ENCODE assay signal across 19 cellular contexts in the genomic region with DNA sequence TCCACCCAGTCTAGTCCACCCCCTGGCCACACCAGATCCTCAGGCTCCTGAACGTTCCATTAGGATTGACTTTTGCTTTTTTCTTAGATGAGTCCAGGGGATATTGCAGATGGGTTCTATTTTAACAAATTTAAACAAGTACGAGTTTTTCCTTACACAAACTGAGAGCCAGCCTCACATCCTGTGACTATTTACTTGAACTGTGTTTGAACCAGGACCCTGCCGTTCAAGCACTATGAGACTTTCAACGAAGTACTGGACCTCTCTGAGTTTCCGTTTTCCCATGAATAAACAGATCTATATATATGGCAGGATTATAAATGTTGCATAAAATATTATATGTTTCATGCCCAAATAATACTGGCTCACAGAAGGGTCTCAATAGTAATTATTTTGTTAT. TPM values are rescaled to one million over a fixed set of nuclear protein-coding genes. Genes with fewer than 3 reads are reported as not detected.
DNase-seq lines count a peak whose midpoint lies in the region; ATAC-seq, FAIRE-seq and TF ChIP-seq lines count a peak whose summit lies in the region.
"Had no signal": no experiment of that assay in that cellular context is flagged by ENCODE, and none has a peak within 500 bp of the region (broad histone marks: within the 10 kb centered on the region; RNA-seq: fewer than 3 reads in every experiment).

No MANE protein-coding gene starts in this region.

- peaks cover 28% of the 10 kb centered on the region for H3K4me1 Mint-ChIP-seq in CD8-positive, alpha-beta T cell (ENCODE audit: low read depth)
- H3K4me1 Mint-ChIP-seq in WTC11 (peaks cover 40% of the 10 kb centered on the region), progenitor cell of endocrine pancreas (ENCODE audit: low read depth) (peaks cover 54% of the 10 kb centered on the region)

- no peak for ATAC-seq in CD8-positive, alpha-beta T cell
- ATAC-seq in WTC11 (no peak), GM18873 (IDR thresholded peaks at IDR 0.05; ENCODE audit: low FRiP score, unreplicated experiment) (no peak), SK-N-SH treated with all-trans-retinoic acid at 6 μM for 48 hours (no peak)

- H3K4me3 Mint-ChIP-seq in CD8-positive, alpha-beta T cell, result peak overlapping the region; percentile 73
- H3K4me3 Mint-ChIP-seq in WTC11, result peak overlapping the region; percentile 57
- H3K4me3 Mint-ChIP-seq in progenitor cell of endocrine pancreas (ENCODE audit: low read depth), result peak overlapping the region; percentile 56

- no peak overlapping the region for H3K27ac ChIP-seq in CD8-positive, alpha-beta T cell (ENCODE audit: low read depth, low read length)
- peak overlapping the region; percentile 94 to 98 (median 96) for H3K27ac ChIP-seq in esophagus muscularis mucosa (replicated peaks in 1 of 4)
- H3K27ac ChIP-seq: parathyroid adenoma had no signal

- FAIRE-seq in H54 (lab: Jason Lieb, UNC), result no peak
- FAIRE-seq: H1 had no signal

- no peak for TF ChIP-seq EP300 in esophagus muscularis mucosa (IDR thresholded peaks at IDR 0.05)

- H3K36me3 ChIP-seq in CD8-positive, alpha-beta T cell (ENCODE audit: insufficient read depth, low read length), result no peaks in the 10 kb centered on the region
- no peaks in the 10 kb centered on the region for H3K36me3 ChIP-seq in esophagus muscularis mucosa

- DNase-seq in CD8-positive, alpha-beta T cell, result no peak
- DNase-seq in WTC11 (ENCODE audit: low spot score) (no peak), esophagus muscularis mucosa (ENCODE audit: extremely low spot score) (no peak), progenitor cell of endocrine pancreas (ENCODE audit: low spot score, unreplicated experiment) (no peak), H54 (ENCODE audit: insufficient read length, low spot score) (no peak)
- no peak for DNase-seq in activated CD8-positive, alpha-beta memory T cell treated with anti-CD3 and anti-CD28 coated beads for 24 hours
- DNase-seq: activated CD4-positive, CD25-positive, alpha-beta regulatory T cell; activated naive CD4-positive, alpha-beta T cell treated with Interleukin-2 at 50 U/mL for 16 hours; COR-L47; effector memory CD4-positive, alpha-beta T cell; NCI-H1694; NCI-H446; stimulated activated naive CD4-positive, alpha-beta T cell had no signal

- CTCF ChIA-PET in CD8-positive, alpha-beta T cell (lab: Charles Lee), result no interaction called here
- CTCF ChIA-PET in WTC11 (lab: Charles Lee), result interaction anchor here (1.3 kb wide), 1 partner anchor 9 kb away, joined by 3 read pairs; no protein-coding TSS in a partner anchor

- POLR2A ChIA-PET in CD8-positive, alpha-beta T cell (lab: Charles Lee), result no interaction called here
- POLR2A ChIA-PET in WTC11 (lab: Charles Lee), result no interaction called here

- H3K4me3 ChIP-seq in CD8-positive, alpha-beta T cell (ENCODE audit: low read depth, low read length), result no peak overlapping the region
- H3K4me3 ChIP-seq in esophagus muscularis mucosa, result no peak overlapping the region

- H3K27ac Mint-ChIP-seq in CD8-positive, alpha-beta T cell, result no peak overlapping the region
- H3K27ac Mint-ChIP-seq in WTC11 (no peak overlapping the region), progenitor cell of endocrine pancreas (peak overlapping the region; percentile 78)

- no peaks in the 10 kb centered on the region for H3K9me3 Mint-ChIP-seq in CD8-positive, alpha-beta T cell
- H3K9me3 Mint-ChIP-seq in WTC11 (peaks cover 7% of the 10 kb centered on the region), progenitor cell of endocrine pancreas (ENCODE audit: low read depth) (peaks cover 14% of the 10 kb centered on the region)

- intact Hi-C loops in CD8-positive, alpha-beta T cell (cut with DNase I, micrococcal nuclease), result loop anchor here (5.0 to 10.0 kb wide), 2 partner anchors 65 to 182 kb away; partner anchors contain the start of gene WASF1 (in 1 of the 2)
- intact Hi-C loops in esophagus muscularis mucosa (cut with DNase I), result no loop called here

- H3K9me3 ChIP-seq in CD8-positive, alpha-beta T cell (ENCODE audit: low read length), result no peaks in the 10 kb centered on the region
- no peaks in the 10 kb centered on the region for H3K9me3 ChIP-seq in esophagus muscularis mucosa

- H3K27me3 ChIP-seq in CD8-positive, alpha-beta T cell (ENCODE audit: insufficient read depth, low read length), result no peaks in the 10 kb centered on the region
- peaks cover 0 to 3% (median 0%) of the 10 kb centered on the region in 4 donors for H3K27me3 ChIP-seq in esophagus muscularis mucosa

- peaks cover 26% of the 10 kb centered on the region for H3K4me1 ChIP-seq in CD8-positive, alpha-beta T cell (ENCODE audit: insufficient read depth, low read length)
- H3K4me1 ChIP-seq in esophagus muscularis mucosa, result peaks cover 13 to 70% (median 66%) of the 10 kb centered on the region in 4 donors
- H3K4me1 ChIP-seq: parathyroid adenoma had no signal

- H3K36me3 Mint-ChIP-seq in CD8-positive, alpha-beta T cell, result peaks cover 2% of the 10 kb centered on the region
- H3K36me3 Mint-ChIP-seq in WTC11 (no peaks in the 10 kb centered on the region), progenitor cell of endocrine pancreas (ENCODE audit: insufficient read depth) (peaks cover 1% of the 10 kb centered on the region)

- 41% methylated on average over 5 of the region's 5 CpGs for WGBS in esophagus muscularis mucosa

- TF ChIP-seq CTCF in CD8-positive, alpha-beta T cell (IDR thresholded peaks at IDR 0.05), result no peak
- no peak for TF ChIP-seq CTCF in WTC11 (IDR thresholded peaks at IDR 0.05)
- no peak for TF ChIP-seq CTCF in esophagus muscularis mucosa (IDR thresholded peaks at IDR 0.05)
- TF ChIP-seq CTCF in progenitor cell of endocrine pancreas (IDR thresholded peaks at IDR 0.05; ENCODE audit: unreplicated experiment), result no peak

- H3K27me3 Mint-ChIP-seq in CD8-positive, alpha-beta T cell (ENCODE audit: low read depth), result peaks cover 28% of the 10 kb centered on the region
- H3K27me3 Mint-ChIP-seq in WTC11 (ENCODE audit: low read depth) (peaks cover 37% of the 10 kb centered on the region), progenitor cell of endocrine pancreas (no peaks in the 10 kb centered on the region)

- TF ChIP-seq POLR2A in esophagus muscularis mucosa (IDR thresholded peaks at IDR 0.05; ENCODE audit: low read depth) (no peak), H54 (IDR thresholded peaks at IDR 0.05; ENCODE audit: low read depth, low read length) (no peak)

TF ChIP-seq in WTC11, 78 proteins besides CTCF, POLR2A, EP300 and RAD21:
- TF ChIP-seq, protein P1, sequence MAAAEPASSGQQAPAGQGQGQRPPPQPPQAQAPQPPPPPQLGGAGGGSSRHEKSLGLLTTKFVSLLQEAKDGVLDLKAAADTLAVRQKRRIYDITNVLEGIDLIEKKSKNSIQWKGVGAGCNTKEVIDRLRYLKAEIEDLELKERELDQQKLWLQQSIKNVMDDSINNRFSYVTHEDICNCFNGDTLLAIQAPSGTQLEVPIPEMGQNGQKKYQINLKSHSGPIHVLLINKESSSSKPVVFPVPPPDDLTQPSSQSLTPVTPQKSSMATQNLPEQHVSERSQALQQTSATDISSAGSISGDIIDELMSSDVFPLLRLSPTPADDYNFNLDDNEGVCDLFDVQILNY (CRISPR knock-in tag; IDR thresholded peaks at IDR 0.05), result no peak
- TF ChIP-seq ZNF317 (CRISPR knock-in tag; IDR thresholded peaks at IDR 0.05; ENCODE audit: borderline replicate concordance, low read depth) (no peak), GTF2I (CRISPR knock-in tag; conservative IDR thresholded peaks at IDR 0.05) (no peak), FOXJ3 (CRISPR knock-in tag; IDR thresholded peaks at IDR 0.05; ENCODE audit: borderline replicate concordance) (no peak), NFATC4 (CRISPR knock-in tag; IDR thresholded peaks at IDR 0.05) (no peak), GRHL2 (CRISPR knock-in tag; IDR thresholded peaks at IDR 0.05; ENCODE audit: insufficient replicate concordance, severe bottlenecking) (no peak)
- TF ChIP-seq, protein P2, sequence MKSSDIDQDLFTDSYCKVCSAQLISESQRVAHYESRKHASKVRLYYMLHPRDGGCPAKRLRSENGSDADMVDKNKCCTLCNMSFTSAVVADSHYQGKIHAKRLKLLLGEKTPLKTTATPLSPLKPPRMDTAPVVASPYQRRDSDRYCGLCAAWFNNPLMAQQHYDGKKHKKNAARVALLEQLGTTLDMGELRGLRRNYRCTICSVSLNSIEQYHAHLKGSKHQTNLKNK (CRISPR knock-in tag; IDR thresholded peaks at IDR 0.05), result no peak

TF ChIP-seq in SK-N-SH treated with all-trans-retinoic acid at 6 μM for 48 hours, 23 proteins besides CTCF, POLR2A, EP300 and RAD21 (continues in another document):
- TF ChIP-seq POU6F1 (CRISPR knock-in tag; IDR thresholded peaks at IDR 0.05; ENCODE audit: borderline replicate concordance, low read depth), result no peak
- TF ChIP-seq TOX (CRISPR knock-in tag; IDR thresholded peaks at IDR 0.05; ENCODE audit: borderline replicate concordance), result no peak
- TF ChIP-seq ESRRG (CRISPR knock-in tag; IDR thresholded peaks at IDR 0.05), result no peak
- TF ChIP-seq SNAI2 (CRISPR knock-in tag; IDR thresholded peaks at IDR 0.05), result no peak
- no peak for TF ChIP-seq ZNF70 (CRISPR knock-in tag; IDR thresholded peaks at IDR 0.05)

RNA-seq across cellular contexts. Expression of gene METTL24, which starts 1.4 kb away (rescaled TPM):
- total RNA-seq in CD8-positive, alpha-beta T cell, result under 1 TPM in 1 of 2 experiments, not detected in 1; 0.33 TPM
- total RNA-seq in WTC11 (2021), result 0.21 to 0.44 TPM (median 0.31 TPM) in 3 replicates
- total RNA-seq in esophagus muscularis mucosa, result 10 to 100 TPM; 16.9 to 32.8 (median 23.5) TPM
- 10.0 and 14.8 TPM in 2 replicates for total RNA-seq in progenitor cell of endocrine pancreas
- total RNA-seq: HT1080; T-helper 1 cell treated with Interleukin-12 subunit alpha and Interleukin-12 subunit beta and Interleukin-4 antibody, amounts not matched to agents 30 ng/mL and 1 ng/mL, for 36 hours had no signal

RNA-seq across cellular contexts. Expression of gene DDO, which starts 55.8 kb away (rescaled TPM):
- not detected for total RNA-seq in CD8-positive, alpha-beta T cell
- not detected in 3 replicates for total RNA-seq in WTC11 (2021)
- total RNA-seq in esophagus muscularis mucosa, result 1 to 10 TPM in 2 of 4 donors, under 1 TPM in 2; 0.29 to 2.1 (median 1.1) TPM
- total RNA-seq in progenitor cell of endocrine pancreas, result not detected in 2 replicates
- total RNA-seq: H1; T-helper 1 cell treated with Interleukin-12 subunit alpha and Interleukin-12 subunit beta and Interleukin-4 antibody, amounts not matched to agents 30 ng/mL and 1 ng/mL, for 36 hours had no signal
